In the genomic region with DNA sequence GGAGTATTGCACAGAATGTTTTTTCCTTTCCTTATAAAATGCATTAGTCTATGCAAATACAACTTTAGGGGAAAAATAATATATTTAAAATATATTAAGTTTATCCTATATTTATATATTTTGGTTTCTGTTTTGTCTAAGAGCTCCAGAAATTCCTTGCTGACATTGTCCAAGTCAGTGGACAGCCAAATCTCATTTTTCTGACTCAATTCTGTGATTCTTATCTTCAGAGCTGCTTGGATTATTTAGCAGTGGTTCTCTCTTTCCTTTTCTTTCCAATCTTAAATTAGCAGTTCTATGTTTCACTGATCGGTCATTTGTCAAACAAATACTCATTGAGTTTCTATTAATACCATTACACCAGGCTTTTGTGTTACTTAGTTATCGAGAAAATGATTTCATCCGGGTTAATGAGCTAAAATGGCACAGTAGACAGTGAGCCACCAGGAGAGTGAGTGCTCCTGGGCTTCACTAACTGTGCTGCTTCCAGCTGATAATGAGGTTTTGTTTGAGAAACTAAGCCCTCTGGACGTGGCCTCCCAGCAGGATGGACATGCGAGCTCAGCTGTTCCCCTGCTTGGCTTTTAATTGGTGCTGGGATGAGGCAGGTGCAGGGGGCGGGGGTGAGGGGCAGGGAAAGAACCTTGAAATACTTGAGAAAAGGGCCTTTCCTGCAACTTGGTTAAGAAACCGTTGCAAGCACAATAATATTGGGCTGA, we compare ENCODE assay signal across 2 cellular contexts.
TF ChIP-seq lines count a peak whose summit lies in the region.

No MANE protein-coding gene starts in this region.

TF ChIP-seq in IMR-90, 13 proteins besides CTCF, POLR2A, EP300 and RAD21:
- TF ChIP-seq, protein P1, sequence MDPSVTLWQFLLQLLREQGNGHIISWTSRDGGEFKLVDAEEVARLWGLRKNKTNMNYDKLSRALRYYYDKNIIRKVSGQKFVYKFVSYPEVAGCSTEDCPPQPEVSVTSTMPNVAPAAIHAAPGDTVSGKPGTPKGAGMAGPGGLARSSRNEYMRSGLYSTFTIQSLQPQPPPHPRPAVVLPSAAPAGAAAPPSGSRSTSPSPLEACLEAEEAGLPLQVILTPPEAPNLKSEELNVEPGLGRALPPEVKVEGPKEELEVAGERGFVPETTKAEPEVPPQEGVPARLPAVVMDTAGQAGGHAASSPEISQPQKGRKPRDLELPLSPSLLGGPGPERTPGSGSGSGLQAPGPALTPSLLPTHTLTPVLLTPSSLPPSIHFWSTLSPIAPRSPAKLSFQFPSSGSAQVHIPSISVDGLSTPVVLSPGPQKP (IDR thresholded peaks at IDR 0.05; ENCODE audit: borderline replicate concordance, low read depth, low read length): no peak
- TF ChIP-seq CEBPB (IDR thresholded peaks at IDR 0.05; ENCODE audit: low read depth, low read length) (no peak), NFE2L2 (IDR thresholded peaks at IDR 0.05; ENCODE audit: low read depth, low read length) (no peak), MXI1 (IDR thresholded peaks at IDR 0.05; ENCODE audit: borderline replicate concordance, low read depth, low read length) (no peak), SMC3 (IDR thresholded peaks at IDR 0.05; ENCODE audit: low read depth, low read length) (no peak), RFX5 (IDR thresholded peaks at IDR 0.05; ENCODE audit: low read depth, low read length) (no peak), BHLHE40 (IDR thresholded peaks at IDR 0.05; ENCODE audit: low read depth, low read length) (no peak)
- TF ChIP-seq, protein P2, sequence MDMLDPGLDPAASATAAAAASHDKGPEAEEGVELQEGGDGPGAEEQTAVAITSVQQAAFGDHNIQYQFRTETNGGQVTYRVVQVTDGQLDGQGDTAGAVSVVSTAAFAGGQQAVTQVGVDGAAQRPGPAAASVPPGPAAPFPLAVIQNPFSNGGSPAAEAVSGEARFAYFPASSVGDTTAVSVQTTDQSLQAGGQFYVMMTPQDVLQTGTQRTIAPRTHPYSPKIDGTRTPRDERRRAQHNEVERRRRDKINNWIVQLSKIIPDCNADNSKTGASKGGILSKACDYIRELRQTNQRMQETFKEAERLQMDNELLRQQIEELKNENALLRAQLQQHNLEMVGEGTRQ (IDR thresholded peaks at IDR 0.05; ENCODE audit: low read depth, low read length): no peak

TF ChIP-seq in endothelial cell of umbilical vein, 7 proteins besides CTCF, POLR2A, EP300 and RAD21:
- TF ChIP-seq POLR2AphosphoS5 (IDR thresholded peaks at IDR 0.05; ENCODE audit: insufficient read depth, low read depth, low read length): no peak
- TF ChIP-seq, protein P3, sequence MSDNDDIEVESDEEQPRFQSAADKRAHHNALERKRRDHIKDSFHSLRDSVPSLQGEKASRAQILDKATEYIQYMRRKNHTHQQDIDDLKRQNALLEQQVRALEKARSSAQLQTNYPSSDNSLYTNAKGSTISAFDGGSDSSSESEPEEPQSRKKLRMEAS (IDR thresholded peaks at IDR 0.05; ENCODE audit: insufficient read depth, insufficient read length): no peak
- TF ChIP-seq EZH2 (IDR thresholded peaks at IDR 0.05; ENCODE audit: borderline replicate concordance, low read depth, low read length, severe bottlenecking): no peak
- no peak for TF ChIP-seq FOS (IDR thresholded peaks at IDR 0.05; ENCODE audit: borderline replicate concordance, insufficient read depth, low read length)
- no peak for TF ChIP-seq JUN (IDR thresholded peaks at IDR 0.05; ENCODE audit: borderline replicate concordance, insufficient read depth, insufficient read length, low read depth)
- no peak for TF ChIP-seq GATA2 (IDR thresholded peaks at IDR 0.05; ENCODE audit: insufficient read depth, insufficient read length, low read depth, low read length)
- no peak for TF ChIP-seq MYC (IDR thresholded peaks at IDR 0.05; ENCODE audit: low read depth, low read length)
